Comparison of ENCODE assay signal across 30 cellular contexts in genomic region chr13:88235441-88235840, GRCh38.
"Had no signal": no experiment of that assay in that cellular context is flagged by ENCODE, and none has a peak within 500 bp of the region (broad histone marks: within the 10 kb centered on the region; RNA-seq: fewer than 3 reads in every experiment).

No MANE protein-coding gene starts in this region.

- H3K27me3 Mint-ChIP-seq: naive B cell; stimulated activated naive CD8-positive, alpha-beta T cell treated with anti-CD3 and anti-CD28 coated beads, Interleukin-15, Interleukin-2, amounts not matched to agents 100 ng/mL and 50 ng/mL, for 24 hours had no signal

- ATAC-seq: natural killer cell, right cardiac atrium, sciatic nerve, upper lobe of right lung had no signal

- H3K27ac ChIP-seq: left ventricle myocardium inferior, neural progenitor cell, neutrophil, prostate gland, skin epidermis, suprapubic skin, thoracic aorta, tibial artery, upper lobe of right lung had no signal

- H3K36me3 ChIP-seq: left ventricle myocardium inferior, neural progenitor cell, neutrophil, prostate gland, suprapubic skin, thoracic aorta, tibial artery, upper lobe of right lung had no signal

- H3K27me3 ChIP-seq: neural progenitor cell, neutrophil, suprapubic skin, tibial artery, upper lobe of right lung had no signal

- H3K4me1 ChIP-seq: left ventricle myocardium inferior, neural progenitor cell, prostate gland, suprapubic skin, tibial artery, upper lobe of right lung had no signal

- H3K9me3 Mint-ChIP-seq: natural killer cell; nephron progenitor cell; neural progenitor cell; stimulated activated naive CD8-positive, alpha-beta T cell treated with anti-CD3 and anti-CD28 coated beads, Interleukin-15, Interleukin-2, amounts not matched to agents 100 ng/mL and 50 ng/mL, for 24 hours had no signal

- FAIRE-seq: islet of Langerhans, urothelium cell line had no signal

- H3K4me1 Mint-ChIP-seq: immature natural killer cell, mesothelial cell of epicardium, naive B cell, natural killer cell, nephron progenitor cell, neural progenitor cell had no signal

- H3K36me3 Mint-ChIP-seq: mesothelial cell of epicardium, naive B cell, neural progenitor cell had no signal

- H3K4me3 ChIP-seq: left ventricle myocardium inferior, lung, neural progenitor cell, prostate gland, skin epidermis, suprapubic skin, thoracic aorta, tibial artery, upper lobe of right lung had no signal

- H3K9me3 ChIP-seq: neutrophil, prostate gland, suprapubic skin, thoracic aorta, tibial artery, upper lobe of right lung had no signal

- H3K27ac Mint-ChIP-seq: immature natural killer cell; mesothelial cell of epicardium; naive B cell; natural killer cell; nephron progenitor cell; neural progenitor cell; stimulated activated naive CD8-positive, alpha-beta T cell treated with anti-CD3 and anti-CD28 coated beads, Interleukin-15, Interleukin-2, amounts not matched to agents 100 ng/mL and 50 ng/mL, for 24 hours had no signal

- DNase-seq: hippocampal formation; immature natural killer cell; left ventricle myocardium inferior; mesendoderm; naive B cell; natural killer cell; nephron progenitor cell; occipital lobe; posterior cingulate gyrus; retina; right cardiac atrium; stimulated activated CD4-positive, alpha-beta T cell treated with anti-CD3 and anti-CD28 coated beads, Interleukin-12 subunit alpha, Interleukin-12 subunit beta, amount 100 ng/mL, for 4 hours; stimulated activated CD4-positive, alpha-beta T cell treated with anti-CD3 and anti-CD28 coated beads, Interleukin-15, amount 100 ng/mL, for 24 hours; stimulated activated CD4-positive, alpha-beta T cell treated with anti-CD3 and anti-CD28 coated beads, Interleukin-2, amount 100 ng/mL, for 24 hours; stimulated activated CD4-positive, alpha-beta T cell treated with anti-CD3 and anti-CD28 coated beads, Interleukin-4, amount 100 ng/mL, for 1 hour; stimulated activated naive CD4-positive, alpha-beta T cell; tibial artery; upper lobe of right lung had no signal

- H3K4me3 Mint-ChIP-seq: immature natural killer cell; mesothelial cell of epicardium; naive B cell; natural killer cell; nephron progenitor cell; neural progenitor cell; stimulated activated naive CD8-positive, alpha-beta T cell treated with anti-CD3 and anti-CD28 coated beads, Interleukin-15, Interleukin-2, amounts not matched to agents 100 ng/mL and 50 ng/mL, for 24 hours had no signal
